In genomic region chr2:170241731-170242130, GRCh38 we compare ENCODE assay signal across 3 cellular contexts.
TF ChIP-seq lines count a peak whose summit lies in the region.

No MANE protein-coding gene starts in this region.

TF ChIP-seq in HepG2, 621 proteins besides CTCF, POLR2A, EP300 and RAD21 (continued from another document):
- TF ChIP-seq, protein P1, sequence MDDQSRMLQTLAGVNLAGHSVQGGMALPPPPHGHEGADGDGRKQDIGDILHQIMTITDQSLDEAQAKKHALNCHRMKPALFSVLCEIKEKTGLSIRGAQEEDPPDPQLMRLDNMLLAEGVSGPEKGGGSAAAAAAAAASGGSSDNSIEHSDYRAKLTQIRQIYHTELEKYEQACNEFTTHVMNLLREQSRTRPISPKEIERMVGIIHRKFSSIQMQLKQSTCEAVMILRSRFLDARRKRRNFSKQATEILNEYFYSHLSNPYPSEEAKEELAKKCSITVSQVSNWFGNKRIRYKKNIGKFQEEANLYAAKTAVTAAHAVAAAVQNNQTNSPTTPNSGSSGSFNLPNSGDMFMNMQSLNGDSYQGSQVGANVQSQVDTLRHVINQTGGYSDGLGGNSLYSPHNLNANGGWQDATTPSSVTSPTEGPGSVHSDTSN (CRISPR knock-in tag; IDR thresholded peaks at IDR 0.05; ENCODE audit: borderline replicate concordance) = no peak
- peak in 1 of 2 experiments; percentile 44; a peak in 2 of 4 replicates for TF ChIP-seq MAFK (conservative IDR thresholded peaks at IDR 0.05 in 1 of 2, IDR thresholded peaks at IDR 0.05 in 1 of 2; ENCODE audit: low read length in 2 of 2)

TF ChIP-seq in K562, 482 proteins besides CTCF, POLR2A, EP300 and RAD21 (continued from another document):
- no peak for TF ChIP-seq RNF2 (IDR thresholded peaks at IDR 0.05)
- TF ChIP-seq ZNF785 (CRISPR knock-in tag; IDR thresholded peaks at IDR 0.05) = no peak

TF ChIP-seq in neural cell, 6 proteins besides CTCF, POLR2A, EP300 and RAD21 (continued from another document):
- TF ChIP-seq REST (IDR thresholded peaks at IDR 0.05; ENCODE audit: borderline replicate concordance) = no peak
- no peak for TF ChIP-seq TAF1 (IDR thresholded peaks at IDR 0.05; ENCODE audit: low read depth)
- no peak for TF ChIP-seq SMC3 (conservative IDR thresholded peaks at IDR 0.05; ENCODE audit: poor library complexity)
